8 cellular contexts compared by ENCODE assay signal in genomic region chr4:185395956-185396723, GRCh38.
DNase-seq lines count a peak whose midpoint lies in the region; ATAC-seq and TF ChIP-seq lines count a peak whose summit lies in the region.

No MANE protein-coding gene starts in this region.

- no peak for TF ChIP-seq CTCF in AG09309 (IDR thresholded peaks at IDR 0.05; ENCODE audit: control insufficient read depth, insufficient read depth, low read depth, low read length, missing control alignments)

- ATAC-seq in GM19023 (IDR thresholded peaks at IDR 0.05; ENCODE audit: unreplicated experiment): peak; percentile 83
- ATAC-seq in HG03196 (IDR thresholded peaks at IDR 0.05; ENCODE audit: unreplicated experiment): peak; percentile 81

- DNase-seq in AG09309 (ENCODE audit: low read depth): peak; percentile 94
- DNase-seq in NCI-H226: peak; percentile 87
- DNase-seq in activated CD4-positive, CD25-positive, alpha-beta regulatory T cell (lab: John Stamatoyannopoulos, UW): peak; percentile 90 to 93 (median 92)
- DNase-seq in central memory CD4-positive, alpha-beta T cell: peak; percentile 97
- DNase-seq in islet precursor cell: peak; percentile 99
- peak; percentile 95 for DNase-seq in stimulated activated CD4-positive, alpha-beta T cell treated with anti-CD3 and anti-CD28 coated beads, Interleukin-12 subunit alpha, Interleukin-12 subunit beta, amount 100 ng/mL, for 4 hours

- peak overlapping the region; percentile 61 for H3K4me3 ChIP-seq in AG09309 (ENCODE audit: control insufficient read depth, low read depth, low read length)

Comparison
In these comparisons a context has a peak if more than half of its experiments do, and no peak if none do; other contexts are left out.
1. Peak in every context shown above with its lines: DNase-seq, ATAC-seq and H3K4me3 ChIP-seq.